In the genomic region with DNA sequence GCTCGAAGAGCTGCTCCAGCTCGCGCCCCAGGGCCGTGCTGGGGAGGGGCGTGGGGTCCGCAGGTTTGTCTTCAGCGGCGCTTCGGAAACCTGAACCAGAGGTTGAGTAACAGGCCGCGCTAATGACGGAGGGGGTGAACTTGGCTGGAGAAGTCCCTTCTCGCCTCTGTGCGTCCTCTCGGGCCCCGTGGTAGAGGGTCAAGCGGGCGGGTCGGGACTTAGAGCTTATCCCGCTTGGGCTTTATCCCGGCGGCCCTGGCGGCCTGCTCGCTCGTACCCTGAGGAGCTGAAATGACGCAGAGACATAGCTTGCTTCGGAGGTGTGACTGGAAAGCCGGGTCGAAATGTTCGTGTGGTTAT, we compare ENCODE assay signal across 8 cellular contexts. TPM values are rescaled to one million over a fixed set of nuclear protein-coding genes. Genes with fewer than 3 reads are reported as not detected.
DNase-seq lines count a peak whose midpoint lies in the region; ATAC-seq and TF ChIP-seq lines count a peak whose summit lies in the region.

No MANE protein-coding gene starts in this region.

- H3K4me1 ChIP-seq in CD8-positive, alpha-beta memory T cell (ENCODE audit: insufficient read depth, low read length), result peaks cover 36% of the 10 kb centered on the region
- peaks cover 17 to 38% of the 10 kb centered on the region in 2 donors for H3K4me1 ChIP-seq in naive thymus-derived CD4-positive, alpha-beta T cell (ENCODE audit: control insufficient read depth in 2 of 2, insufficient read depth in 2 of 2, low read length in 2 of 2)
- H3K4me1 ChIP-seq in thyroid gland, result peaks cover 11 to 12% of the 10 kb centered on the region in 2 donors

- H3K36me3 Mint-ChIP-seq in CD8-positive, alpha-beta memory T cell, result peaks cover 0 to 36% (median 8%) of the 10 kb centered on the region in 3 donors
- peaks cover 39% of the 10 kb centered on the region for H3K36me3 Mint-ChIP-seq in activated CD4-positive, alpha-beta T cell treated with anti-CD3 and anti-CD28 coated beads, Interleukin-2, amount 10 ng/mL, durations not matched to agents 24 days and 14 days (ENCODE audit: low read depth)
- H3K36me3 Mint-ChIP-seq in naive thymus-derived CD4-positive, alpha-beta T cell, result peaks cover 4 to 27% (median 7%) of the 10 kb centered on the region in 5 donors

- H3K27ac ChIP-seq in CD8-positive, alpha-beta memory T cell (ENCODE audit: low read depth, low read length), result peak overlapping the region; percentile 95
- H3K27ac ChIP-seq in naive thymus-derived CD4-positive, alpha-beta T cell (ENCODE audit: low read depth, low read length), result peak overlapping the region; percentile 98
- H3K27ac ChIP-seq in thyroid gland, result peak overlapping the region; percentile 74 to 94 (median 87)

- CTCF ChIA-PET in CD8-positive, alpha-beta memory T cell (lab: Charles Lee), result interaction anchor here (1.0 kb wide), 2 partner anchors 13 to 169 kb away, joined by 3 read pairs; no protein-coding TSS in a partner anchor
- CTCF ChIA-PET in naive thymus-derived CD4-positive, alpha-beta T cell (lab: Charles Lee), result interaction anchor here (0.9 to 2.4 kb wide), 2 partner anchors 511 to 793 kb away, joined by 3 to 10 read pairs; no protein-coding TSS in a partner anchor

- peak; percentile 16 for ATAC-seq in naive thymus-derived CD4-positive, alpha-beta T cell

- DNase-seq in CD8-positive, alpha-beta memory T cell, result peak in 3 of 5 donors; percentile 4 to 63 (median 28)
- DNase-seq in GM20000 (ENCODE audit: low spot score), result peak; percentile 24
- DNase-seq in HT1080 (ENCODE audit: low read depth), result peak; percentile 50
- peak; percentile 81 for DNase-seq in activated CD4-positive, alpha-beta T cell treated with anti-CD3 and anti-CD28 coated beads, Interleukin-2, amount 10 ng/mL, durations not matched to agents 24 days and 14 days
- no peak for DNase-seq in epithelial cell of proximal tubule (ENCODE audit: low read depth)
- peak in 2 of 9 donors; percentile 30 to 32 for DNase-seq in naive thymus-derived CD4-positive, alpha-beta T cell
- DNase-seq in thyroid gland, result peak in 1 of 2 donors; percentile 55
- no peak for DNase-seq in NCI-H1694 treated with DMSO at 0.1 percent for 48 hours (lab: John Stamatoyannopoulos, UW)

- intact Hi-C loops in activated CD4-positive, alpha-beta T cell treated with anti-CD3 and anti-CD28 coated beads, Interleukin-2, amount 10 ng/mL, durations not matched to agents 24 days and 14 days (cut with micrococcal nuclease), result loop anchor here (1.0 to 10.0 kb wide), 6 partner anchors 52 to 1022 kb away; a partner anchor contains a TSS
- intact Hi-C loops in naive thymus-derived CD4-positive, alpha-beta T cell (cut with micrococcal nuclease), result loop anchor here (1.0 to 10.0 kb wide), 21 partner anchors 114 to 1350 kb away; a partner anchor contains a TSS
- intact Hi-C loops in thyroid gland (cut with DNase I), result loop anchor here (10.0 kb wide), 3 partner anchors 62 to 512 kb away; a partner anchor contains a TSS

- POLR2A ChIA-PET in CD8-positive, alpha-beta memory T cell (lab: Charles Lee), result no interaction called here
- POLR2A ChIA-PET in naive thymus-derived CD4-positive, alpha-beta T cell (lab: Charles Lee), result interaction anchor here (0.6 to 1.7 kb wide), 5 partner anchors 466 to 1732 kb away, joined by 3 to 7 read pairs (median 4); a partner anchor contains a TSS

- peak overlapping the region; percentile 87 to 100 (median 94) for H3K27ac Mint-ChIP-seq in CD8-positive, alpha-beta memory T cell
- H3K27ac Mint-ChIP-seq in activated CD4-positive, alpha-beta T cell treated with anti-CD3 and anti-CD28 coated beads, Interleukin-2, amount 10 ng/mL, durations not matched to agents 24 days and 14 days, result peak overlapping the region; percentile 83
- H3K27ac Mint-ChIP-seq in naive thymus-derived CD4-positive, alpha-beta T cell, result peak overlapping the region; percentile 82 to 99 (median 96)

- TF ChIP-seq POLR2A in thyroid gland (IDR thresholded peaks at IDR 0.05), result no peak

- 1% methylated on average over 16 to 18 of the region's 30 CpGs for WGBS in thyroid gland, 2 donors

- H3K27me3 ChIP-seq in CD8-positive, alpha-beta memory T cell (ENCODE audit: insufficient read depth, low read length, poor library complexity, severe bottlenecking), result no peaks in the 10 kb centered on the region
- H3K27me3 ChIP-seq in naive thymus-derived CD4-positive, alpha-beta T cell (ENCODE audit: control insufficient read depth in 2 of 2, insufficient read depth in 2 of 2, low read length in 2 of 2), result no peaks in the 10 kb centered on the region
- no peaks in the 10 kb centered on the region for H3K27me3 ChIP-seq in thyroid gland

- H3K4me3 Mint-ChIP-seq in CD8-positive, alpha-beta memory T cell, result peak overlapping the region; percentile 80 to 98 (median 91)
- peak overlapping the region; percentile 85 for H3K4me3 Mint-ChIP-seq in activated CD4-positive, alpha-beta T cell treated with anti-CD3 and anti-CD28 coated beads, Interleukin-2, amount 10 ng/mL, durations not matched to agents 24 days and 14 days
- peak overlapping the region; percentile 85 to 97 (median 90) for H3K4me3 Mint-ChIP-seq in naive thymus-derived CD4-positive, alpha-beta T cell

- H3K27me3 Mint-ChIP-seq in CD8-positive, alpha-beta memory T cell, result peaks cover 0 to 2% of the 10 kb centered on the region in 2 donors
- no peaks in the 10 kb centered on the region for H3K27me3 Mint-ChIP-seq in activated CD4-positive, alpha-beta T cell treated with anti-CD3 and anti-CD28 coated beads, Interleukin-2, amount 10 ng/mL, durations not matched to agents 24 days and 14 days
- no peaks in the 10 kb centered on the region for H3K27me3 Mint-ChIP-seq in naive thymus-derived CD4-positive, alpha-beta T cell

- H3K9me3 ChIP-seq in CD8-positive, alpha-beta memory T cell (ENCODE audit: low read length), result no peaks in the 10 kb centered on the region
- no peaks in the 10 kb centered on the region for H3K9me3 ChIP-seq in naive thymus-derived CD4-positive, alpha-beta T cell (ENCODE audit: control insufficient read depth in 2 of 3, low read length in 3 of 3)
- no peaks in the 10 kb centered on the region for H3K9me3 ChIP-seq in thyroid gland

- no peaks in the 10 kb centered on the region for H3K9me3 Mint-ChIP-seq in CD8-positive, alpha-beta memory T cell
- H3K9me3 Mint-ChIP-seq in activated CD4-positive, alpha-beta T cell treated with anti-CD3 and anti-CD28 coated beads, Interleukin-2, amount 10 ng/mL, durations not matched to agents 24 days and 14 days, result no peaks in the 10 kb centered on the region
- peaks cover 0 to 3% (median 0%) of the 10 kb centered on the region in 11 donors for H3K9me3 Mint-ChIP-seq in naive thymus-derived CD4-positive, alpha-beta T cell

- peak overlapping the region; percentile 95 for H3K4me3 ChIP-seq in CD8-positive, alpha-beta memory T cell (ENCODE audit: low read length)
- H3K4me3 ChIP-seq in epithelial cell of proximal tubule (ENCODE audit: low read depth, low read length) (peak overlapping the region; percentile 83), thyroid gland (replicated peaks in 1 of 3) (peak overlapping the region; percentile 81 to 98 (median 86))
- H3K4me3 ChIP-seq in naive thymus-derived CD4-positive, alpha-beta T cell (ENCODE audit: low read length), result peak overlapping the region; percentile 95

- H3K4me1 Mint-ChIP-seq in CD8-positive, alpha-beta memory T cell, result peaks cover 48 to 77% (median 63%) of the 10 kb centered on the region in 3 donors
- H3K4me1 Mint-ChIP-seq in activated CD4-positive, alpha-beta T cell treated with anti-CD3 and anti-CD28 coated beads, Interleukin-2, amount 10 ng/mL, durations not matched to agents 24 days and 14 days, result peaks cover 59% of the 10 kb centered on the region
- peaks cover 47 to 72% (median 64%) of the 10 kb centered on the region in 7 donors for H3K4me1 Mint-ChIP-seq in naive thymus-derived CD4-positive, alpha-beta T cell

- TF ChIP-seq CTCF in GM20000 (IDR thresholded peaks at IDR 0.05; ENCODE audit: extremely low read depth, missing control alignments), result no peak
- no peak for TF ChIP-seq CTCF in epithelial cell of proximal tubule (conservative IDR thresholded peaks at IDR 0.05; ENCODE audit: low read depth, low read length)
- no peak for TF ChIP-seq CTCF in thyroid gland (IDR thresholded peaks at IDR 0.05)

- peaks cover 4% of the 10 kb centered on the region for H3K36me3 ChIP-seq in CD8-positive, alpha-beta memory T cell (ENCODE audit: insufficient read depth, low read length)
- H3K36me3 ChIP-seq in naive thymus-derived CD4-positive, alpha-beta T cell (ENCODE audit: control insufficient read depth in 2 of 3, insufficient read depth in 3 of 3, low read length in 3 of 3), result peaks cover 0 to 5% (median 0%) of the 10 kb centered on the region in 3 experiments
- H3K36me3 ChIP-seq in thyroid gland, result no peaks in the 10 kb centered on the region

RNA-seq across cellular contexts. Expression of a gene that starts 0.5 kb away (rescaled TPM):
- 10 to 100 TPM; 44.6 to 52.2 TPM for total RNA-seq in CD8-positive, alpha-beta memory T cell
- polyA plus RNA-seq in CD8-positive, alpha-beta memory T cell, result 42.3 TPM
- 28.4 and 35.1 TPM in 2 replicates for total RNA-seq in HT1080 (2014; rRNA removed; shearing (Covaris generic))
- 39.0 and 41.9 TPM in 2 replicates for polyA plus RNA-seq in HT1080 (2015; cell fraction: cytosol; rRNA removed)
- 86.1 and 96.2 TPM in 2 replicates for polyA plus RNA-seq in HT1080 (2015; cell fraction: nucleus; rRNA removed)
- total RNA-seq in activated CD4-positive, alpha-beta T cell treated with anti-CD3 and anti-CD28 coated beads, Interleukin-2, amount 10 ng/mL, durations not matched to agents 24 days and 14 days, result 57.8 and 65.9 TPM in 2 replicates
- total RNA-seq in epithelial cell of proximal tubule (21.3 and 27.4 TPM in 2 replicates), thyroid gland (10 to 100 TPM; 26.7 to 45.9 (median 34.0) TPM)
- 100 to 1,000 TPM in 1 of 5 experiments, 10 to 100 TPM in 4; 47.0 to 101 (median 53.7) TPM for total RNA-seq in naive thymus-derived CD4-positive, alpha-beta T cell
- 10 to 100 TPM; 35.1 to 81.3 TPM for polyA plus RNA-seq in naive thymus-derived CD4-positive, alpha-beta T cell

RNA-seq across cellular contexts. Expression of a gene that starts 0.6 kb away (rescaled TPM):
- total RNA-seq in CD8-positive, alpha-beta memory T cell, result 10 to 100 TPM; 38.3 to 38.8 TPM
- polyA plus RNA-seq in CD8-positive, alpha-beta memory T cell, result 15.5 TPM
- 47.2 and 51.1 TPM in 2 replicates for total RNA-seq in HT1080 (2014; rRNA removed; shearing (Covaris generic))
- 25.4 and 25.5 TPM in 2 replicates for polyA plus RNA-seq in HT1080 (2015; cell fraction: cytosol; rRNA removed)
- 16.9 and 20.7 TPM in 2 replicates for polyA plus RNA-seq in HT1080 (2015; cell fraction: nucleus; rRNA removed)
- 37.2 and 42.3 TPM in 2 replicates for total RNA-seq in activated CD4-positive, alpha-beta T cell treated with anti-CD3 and anti-CD28 coated beads, Interleukin-2, amount 10 ng/mL, durations not matched to agents 24 days and 14 days
- total RNA-seq in epithelial cell of proximal tubule (13.4 and 15.0 TPM in 2 replicates), thyroid gland (10 to 100 TPM in 3 of 4 donors, 1 to 10 TPM in 1; 9.1 to 13.8 (median 12.1) TPM)
- 10 to 100 TPM in 1 of 5 experiments, 1 to 10 TPM in 4; 5.9 to 31.5 (median 8.1) TPM for total RNA-seq in naive thymus-derived CD4-positive, alpha-beta T cell
- 10 to 100 TPM in 1 of 2 donors, 1 to 10 TPM in 1; 8.6 to 17.9 TPM for polyA plus RNA-seq in naive thymus-derived CD4-positive, alpha-beta T cell

Comparison
In these comparisons a context has a peak if more than half of its experiments do, and no peak if none do; other contexts are left out.
1. DNase-seq: peak in CD8-positive, alpha-beta memory T cell (3 of 5), GM20000 (single experiment), HT1080 (single experiment) and activated CD4-positive, alpha-beta T cell treated with anti-CD3 and anti-CD28 coated beads, Interleukin-2, amount 10 ng/mL, durations not matched to agents 24 days and 14 days (single experiment); none in epithelial cell of proximal tubule (single experiment) and NCI-H1694 treated with DMSO at 0.1 percent for 48 hours (single experiment).
2. Peak in every context shown above with its lines, with median percentiles within 50 percentile points of each other: H3K27ac ChIP-seq, H3K4me3 ChIP-seq, H3K27ac Mint-ChIP-seq and H3K4me3 Mint-ChIP-seq.